2 cellular contexts compared by ENCODE assay signal in genomic region chr7:149719912-149720335, GRCh38.
TF ChIP-seq lines count a peak whose summit lies in the region.

No MANE protein-coding gene starts in this region.

TF ChIP-seq in HepG2, 621 proteins besides CTCF, POLR2A, EP300 and RAD21 (continued from another document):
- TF ChIP-seq ZXDC (CRISPR knock-in tag; IDR thresholded peaks at IDR 0.05) (no peak), ZNF770 (CRISPR knock-in tag; IDR thresholded peaks at IDR 0.05) (peak; percentile 87), GABPB1 (CRISPR knock-in tag; IDR thresholded peaks at IDR 0.05) (peak; percentile 2; the same call in 1 of the 2 replicates), ZSCAN20 (CRISPR knock-in tag; IDR thresholded peaks at IDR 0.05; ENCODE audit: borderline replicate concordance) (no peak)

TF ChIP-seq in WTC11, 78 proteins besides CTCF, POLR2A, EP300 and RAD21 (continued from another document):
- no peak for TF ChIP-seq E2F4 (CRISPR knock-in tag; IDR thresholded peaks at IDR 0.05; ENCODE audit: borderline replicate concordance, low read depth)
- no peak for TF ChIP-seq IRF1 (CRISPR knock-in tag; IDR thresholded peaks at IDR 0.05)
- TF ChIP-seq CREB1 (CRISPR knock-in tag; IDR thresholded peaks at IDR 0.05), result no peak
- no peak for TF ChIP-seq HMGXB4 (CRISPR knock-in tag; IDR thresholded peaks at IDR 0.05)
- TF ChIP-seq ZNF396 (CRISPR knock-in tag; IDR thresholded peaks at IDR 0.05; ENCODE audit: borderline replicate concordance), result no peak
- TF ChIP-seq, protein P1, sequence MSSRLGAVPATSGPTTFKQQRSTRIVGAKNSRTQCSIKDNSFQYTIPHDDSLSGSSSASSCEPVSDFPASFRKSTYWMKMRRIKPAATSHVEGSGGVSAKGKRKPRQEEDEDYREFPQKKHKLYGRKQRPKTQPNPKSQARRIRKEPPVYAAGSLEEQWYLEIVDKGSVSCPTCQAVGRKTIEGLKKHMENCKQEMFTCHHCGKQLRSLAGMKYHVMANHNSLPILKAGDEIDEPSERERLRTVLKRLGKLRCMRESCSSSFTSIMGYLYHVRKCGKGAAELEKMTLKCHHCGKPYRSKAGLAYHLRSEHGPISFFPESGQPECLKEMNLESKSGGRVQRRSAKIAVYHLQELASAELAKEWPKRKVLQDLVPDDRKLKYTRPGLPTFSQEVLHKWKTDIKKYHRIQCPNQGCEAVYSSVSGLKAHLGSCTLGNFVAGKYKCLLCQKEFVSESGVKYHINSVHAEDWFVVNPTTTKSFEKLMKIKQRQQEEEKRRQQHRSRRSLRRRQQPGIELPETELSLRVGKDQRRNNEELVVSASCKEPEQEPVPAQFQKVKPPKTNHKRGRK (CRISPR knock-in tag; IDR thresholded peaks at IDR 0.05; ENCODE audit: borderline replicate concordance), result no peak
- TF ChIP-seq, protein P2, sequence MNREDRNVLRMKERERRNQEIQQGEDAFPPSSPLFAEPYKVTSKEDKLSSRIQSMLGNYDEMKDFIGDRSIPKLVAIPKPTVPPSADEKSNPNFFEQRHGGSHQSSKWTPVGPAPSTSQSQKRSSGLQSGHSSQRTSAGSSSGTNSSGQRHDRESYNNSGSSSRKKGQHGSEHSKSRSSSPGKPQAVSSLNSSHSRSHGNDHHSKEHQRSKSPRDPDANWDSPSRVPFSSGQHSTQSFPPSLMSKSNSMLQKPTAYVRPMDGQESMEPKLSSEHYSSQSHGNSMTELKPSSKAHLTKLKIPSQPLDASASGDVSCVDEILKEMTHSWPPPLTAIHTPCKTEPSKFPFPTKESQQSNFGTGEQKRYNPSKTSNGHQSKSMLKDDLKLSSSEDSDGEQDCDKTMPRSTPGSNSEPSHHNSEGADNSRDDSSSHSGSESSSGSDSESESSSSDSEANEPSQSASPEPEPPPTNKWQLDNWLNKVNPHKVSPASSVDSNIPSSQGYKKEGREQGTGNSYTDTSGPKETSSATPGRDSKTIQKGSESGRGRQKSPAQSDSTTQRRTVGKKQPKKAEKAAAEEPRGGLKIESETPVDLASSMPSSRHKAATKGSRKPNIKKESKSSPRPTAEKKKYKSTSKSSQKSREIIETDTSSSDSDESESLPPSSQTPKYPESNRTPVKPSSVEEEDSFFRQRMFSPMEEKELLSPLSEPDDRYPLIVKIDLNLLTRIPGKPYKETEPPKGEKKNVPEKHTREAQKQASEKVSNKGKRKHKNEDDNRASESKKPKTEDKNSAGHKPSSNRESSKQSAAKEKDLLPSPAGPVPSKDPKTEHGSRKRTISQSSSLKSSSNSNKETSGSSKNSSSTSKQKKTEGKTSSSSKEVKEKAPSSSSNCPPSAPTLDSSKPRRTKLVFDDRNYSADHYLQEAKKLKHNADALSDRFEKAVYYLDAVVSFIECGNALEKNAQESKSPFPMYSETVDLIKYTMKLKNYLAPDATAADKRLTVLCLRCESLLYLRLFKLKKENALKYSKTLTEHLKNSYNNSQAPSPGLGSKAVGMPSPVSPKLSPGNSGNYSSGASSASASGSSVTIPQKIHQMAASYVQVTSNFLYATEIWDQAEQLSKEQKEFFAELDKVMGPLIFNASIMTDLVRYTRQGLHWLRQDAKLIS (CRISPR knock-in tag; IDR thresholded peaks at IDR 0.05; ENCODE audit: borderline replicate concordance), result no peak
- no peak for TF ChIP-seq SMAD3 (CRISPR knock-in tag; IDR thresholded peaks at IDR 0.05; ENCODE audit: borderline replicate concordance)
- TF ChIP-seq, protein P3, sequence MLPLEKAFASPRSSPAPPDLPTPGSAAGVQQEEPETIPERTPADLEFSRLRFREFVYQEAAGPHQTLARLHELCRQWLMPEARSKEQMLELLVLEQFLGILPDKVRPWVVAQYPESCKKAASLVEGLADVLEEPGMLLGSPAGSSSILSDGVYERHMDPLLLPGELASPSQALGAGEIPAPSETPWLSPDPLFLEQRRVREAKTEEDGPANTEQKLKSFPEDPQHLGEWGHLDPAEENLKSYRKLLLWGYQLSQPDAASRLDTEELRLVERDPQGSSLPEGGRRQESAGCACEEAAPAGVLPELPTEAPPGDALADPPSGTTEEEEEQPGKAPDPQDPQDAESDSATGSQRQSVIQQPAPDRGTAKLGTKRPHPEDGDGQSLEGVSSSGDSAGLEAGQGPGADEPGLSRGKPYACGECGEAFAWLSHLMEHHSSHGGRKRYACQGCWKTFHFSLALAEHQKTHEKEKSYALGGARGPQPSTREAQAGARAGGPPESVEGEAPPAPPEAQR (CRISPR knock-in tag; IDR thresholded peaks at IDR 0.05), result no peak
- TF ChIP-seq, protein P4, sequence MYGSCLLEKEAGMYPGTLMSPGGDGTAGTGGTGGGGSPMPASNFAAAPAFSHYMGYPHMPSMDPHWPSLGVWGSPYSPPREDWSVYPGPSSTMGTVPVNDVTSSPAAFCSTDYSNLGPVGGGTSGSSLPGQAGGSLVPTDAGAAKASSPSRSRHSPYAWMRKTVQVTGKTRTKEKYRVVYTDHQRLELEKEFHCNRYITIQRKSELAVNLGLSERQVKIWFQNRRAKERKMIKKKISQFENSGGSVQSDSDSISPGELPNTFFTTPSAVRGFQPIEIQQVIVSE (CRISPR knock-in tag; IDR thresholded peaks at IDR 0.05; ENCODE audit: borderline replicate concordance), result no peak
